Comparison of ENCODE assay signal across 1 cellular context in genomic region chr10:28492556-28492955, GRCh38.
TF ChIP-seq lines count a peak whose summit lies in the region.

No MANE protein-coding gene starts in this region.

TF ChIP-seq in WTC11, 78 proteins besides CTCF, POLR2A, EP300 and RAD21 (continued from another document):
- TF ChIP-seq PRDM15 (CRISPR knock-in tag; IDR thresholded peaks at IDR 0.05) (no peak), ATF2 (CRISPR knock-in tag; IDR thresholded peaks at IDR 0.05; ENCODE audit: borderline replicate concordance, low read depth) (no peak), ZNF121 (CRISPR knock-in tag; IDR thresholded peaks at IDR 0.05) (no peak), TP53 (CRISPR knock-in tag; IDR thresholded peaks at IDR 0.05) (no peak)
